ENCODE assay signal across 8 cellular contexts in genomic region chr22:49960967-49961600, GRCh38. TPM values are rescaled to one million over a fixed set of nuclear protein-coding genes. Genes with fewer than 3 reads are reported as not detected.
DNase-seq lines count a peak whose midpoint lies in the region; ATAC-seq and TF ChIP-seq lines count a peak whose summit lies in the region.

No MANE protein-coding gene starts in this region.

- H3K36me3 Mint-ChIP-seq in CD4-positive, CD25-positive, alpha-beta regulatory T cell = peaks cover 6% of the 10 kb centered on the region

- H3K27ac ChIP-seq in CD4-positive, CD25-positive, alpha-beta regulatory T cell (ENCODE audit: insufficient read depth, low read length, poor library complexity, severe bottlenecking) = peak overlapping the region; percentile 98

- H3K36me3 ChIP-seq in CD4-positive, CD25-positive, alpha-beta regulatory T cell (ENCODE audit: control insufficient read depth, insufficient read depth, low read length) = peaks cover 13% of the 10 kb centered on the region
- H3K36me3 ChIP-seq in neuron (ENCODE audit: insufficient read depth, low read length) = peaks cover 26% of the 10 kb centered on the region

- peaks cover 2 to 30% (median 7%) of the 10 kb centered on the region in 4 donors for H3K4me1 Mint-ChIP-seq in CD4-positive, CD25-positive, alpha-beta regulatory T cell

- H3K4me1 ChIP-seq in CD4-positive, CD25-positive, alpha-beta regulatory T cell (ENCODE audit: control insufficient read depth, insufficient read depth, low read length, poor library complexity, severe bottlenecking) = peaks cover 42% of the 10 kb centered on the region
- H3K4me1 ChIP-seq in neuron (ENCODE audit: insufficient read depth, low read length) = peaks cover 21% of the 10 kb centered on the region

- TF ChIP-seq CTCF in fibroblast of the aortic adventitia (IDR thresholded peaks at IDR 0.05; ENCODE audit: insufficient read depth, low read length) = no peak

- peak overlapping the region; percentile 27 for H2AFZ ChIP-seq in neuron (ENCODE audit: low read depth, low read length)

- H3K9me3 ChIP-seq in CD4-positive, CD25-positive, alpha-beta regulatory T cell (ENCODE audit: control insufficient read depth in 2 of 2, low read length in 2 of 2) = no peaks in the 10 kb centered on the region
- H3K9me3 ChIP-seq in neuron (ENCODE audit: low read length) = peaks cover 4% of the 10 kb centered on the region

- peak overlapping the region; percentile 50 for H3K4me3 ChIP-seq in CD4-positive, CD25-positive, alpha-beta regulatory T cell (ENCODE audit: low read depth, low read length)
- H3K4me3 ChIP-seq in fibroblast of the aortic adventitia (ENCODE audit: low read depth, low read length) = peak overlapping the region; percentile 84
- H3K4me3 ChIP-seq in neuron (ENCODE audit: low read length) = peak overlapping the region; percentile 73

- H3K9me3 Mint-ChIP-seq in CD4-positive, CD25-positive, alpha-beta regulatory T cell = peaks cover 0 to 2% (median 0%) of the 10 kb centered on the region in 7 donors

- peak overlapping the region; percentile 89 to 96 (median 94) for H3K4me3 Mint-ChIP-seq in CD4-positive, CD25-positive, alpha-beta regulatory T cell

- DNase-seq in CD4-positive, CD25-positive, alpha-beta regulatory T cell = no peak
- peak; percentile 79 for DNase-seq in activated CD8-positive, alpha-beta memory T cell treated with anti-CD3 and anti-CD28 coated beads, Interleukin-2, amount 50 U/mL, for 48 hours
- DNase-seq in fibroblast of the aortic adventitia (ENCODE audit: low read depth) = no peak
- DNase-seq in NCI-H446 treated with DMSO at 0.1 percent for 48 hours (lab: John Stamatoyannopoulos, UW) = no peak
- no peak for DNase-seq in amniotic stem cell (lab: John Stamatoyannopoulos, UW)

- no peaks in the 10 kb centered on the region for H3K27me3 ChIP-seq in CD4-positive, CD25-positive, alpha-beta regulatory T cell (ENCODE audit: control insufficient read depth, insufficient read depth, low read length)
- no peaks in the 10 kb centered on the region for H3K27me3 ChIP-seq in neuron (ENCODE audit: insufficient read depth, low read length)

- H3K27me3 Mint-ChIP-seq in CD4-positive, CD25-positive, alpha-beta regulatory T cell = peaks cover 13% of the 10 kb centered on the region

- peak overlapping the region; percentile 90 to 96 (median 93) for H3K27ac Mint-ChIP-seq in CD4-positive, CD25-positive, alpha-beta regulatory T cell

- no peak for ATAC-seq in CD4-positive, CD25-positive, alpha-beta regulatory T cell (ENCODE audit: low read depth in 2 of 2)
- ATAC-seq in HG03354 (IDR thresholded peaks at IDR 0.05; ENCODE audit: poor library complexity, severe bottlenecking, unreplicated experiment) (peak; percentile 1), HG03521 (IDR thresholded peaks at IDR 0.05; ENCODE audit: unreplicated experiment) (no peak)

RNA-seq across cellular contexts. Expression of gene PIM3, which starts 0.5 kb away (rescaled TPM):
- 294 TPM for total RNA-seq in CD4-positive, CD25-positive, alpha-beta regulatory T cell
- polyA plus RNA-seq in CD4-positive, CD25-positive, alpha-beta regulatory T cell = 10 to 100 TPM; 34.0 to 47.1 (median 40.3) TPM
- total RNA-seq in fibroblast of the aortic adventitia (ENCODE audit: low replicate concordance) = 14.1 and 15.2 TPM in 2 replicates

RNA-seq across cellular contexts. Expression of gene CRELD2, which starts 42.6 kb away (rescaled TPM):
- total RNA-seq in CD4-positive, CD25-positive, alpha-beta regulatory T cell = 37.8 TPM
- 10 to 100 TPM; 22.4 to 38.2 (median 31.8) TPM for polyA plus RNA-seq in CD4-positive, CD25-positive, alpha-beta regulatory T cell
- 34.0 and 69.4 TPM in 2 replicates for total RNA-seq in fibroblast of the aortic adventitia (ENCODE audit: low replicate concordance)

RNA-seq across cellular contexts. Expression of gene ALG12, which starts 42.8 kb away (rescaled TPM):
- total RNA-seq in CD4-positive, CD25-positive, alpha-beta regulatory T cell = 18.1 TPM
- polyA plus RNA-seq in CD4-positive, CD25-positive, alpha-beta regulatory T cell = 10 to 100 TPM; 12.6 to 16.9 (median 15.0) TPM
- total RNA-seq in fibroblast of the aortic adventitia (ENCODE audit: low replicate concordance) = 8.3 and 19.9 TPM in 2 replicates

RNA-seq across cellular contexts. Expression of gene IL17REL, which starts 51.5 kb away (rescaled TPM):
- total RNA-seq in CD4-positive, CD25-positive, alpha-beta regulatory T cell = 0.57 TPM
- under 1 TPM in 1 of 4 donors, not detected in 3; 0.07 TPM for polyA plus RNA-seq in CD4-positive, CD25-positive, alpha-beta regulatory T cell
- total RNA-seq in fibroblast of the aortic adventitia (ENCODE audit: low replicate concordance) = not detected in 2 replicates

Comparison
In these comparisons a context has a peak if more than half of its experiments do, and no peak if none do; other contexts are left out.
1. RNA of gene PIM3, which starts 0.5 kb away (total RNA-seq): 294 TPM in CD4-positive, CD25-positive, alpha-beta regulatory T cell (single experiment); 14.1 to 15.2 TPM in fibroblast of the aortic adventitia; every median in the first group is over 10 times any median in the second.
2. Peak in every context shown above with its lines, with median percentiles within 50 percentile points of each other: H3K4me3 ChIP-seq.